Comparison of ENCODE assay signal across 8 cellular contexts in genomic region chr6:140921366-140922226, GRCh38.
DNase-seq lines count a peak whose midpoint lies in the region; ATAC-seq, FAIRE-seq and TF ChIP-seq lines count a peak whose summit lies in the region.

No MANE protein-coding gene starts in this region.

- no peak overlapping the region for H3K27ac Mint-ChIP-seq in activated naive CD4-positive, alpha-beta T cell treated with anti-CD3 and anti-CD28 coated beads, Interleukin-2, amount 50 U/mL, for 72 hours

- no peaks in the 10 kb centered on the region for H3K9me3 ChIP-seq in HepG2 (ENCODE audit: low read length)

- H2AFZ ChIP-seq in HepG2 (ENCODE audit: low read length) = no peak overlapping the region

- H4K20me1 ChIP-seq in HepG2 (ENCODE audit: insufficient read depth, low read length) = no peaks in the 10 kb centered on the region

- no peaks in the 10 kb centered on the region for H3K9me3 Mint-ChIP-seq in activated naive CD4-positive, alpha-beta T cell treated with anti-CD3 and anti-CD28 coated beads, Interleukin-2, amount 50 U/mL, for 72 hours

- CTCF ChIA-PET in HepG2 (lab: Yijun Ruan, JAX; ENCODE audit: low intra/inter-chr PET ratio, low total read pairs) = interaction anchor here (1.2 kb wide), 2 partner anchors 1040 to 1552 kb away, joined by 3 to 4 read pairs; no protein-coding TSS in a partner anchor

- peak; percentile 67 for TF ChIP-seq RAD21 in HepG2 (CRISPR knock-in tag; IDR thresholded peaks at IDR 0.05)

- no peaks in the 10 kb centered on the region for H3K4me1 ChIP-seq in HepG2 (ENCODE audit: insufficient read depth, low read length)

- peak; percentile 73 to 91 for ATAC-seq in activated naive CD4-positive, alpha-beta T cell treated with anti-CD3 and anti-CD28 coated beads, Interleukin-2, amount 50 U/mL, for 72 hours
- ATAC-seq in HG02981 (IDR thresholded peaks at IDR 0.05; ENCODE audit: unreplicated experiment) (peak; percentile 60), HepG2 (peak; percentile 97), HG02973 (IDR thresholded peaks at IDR 0.05; ENCODE audit: unreplicated experiment) (no peak), HG03196 (IDR thresholded peaks at IDR 0.05; ENCODE audit: unreplicated experiment) (no peak)

- intact Hi-C loops in HepG2 (cut with micrococcal nuclease; ENCODE audit: unreplicated experiment) = loop anchor here (1.0 to 10.0 kb wide), 5 partner anchors 429 to 1552 kb away; no protein-coding TSS in a partner anchor

- TF ChIP-seq EP300 in HepG2 (IDR thresholded peaks at IDR 0.05; ENCODE audit: low read depth in 2 of 2, low read length in 2 of 2) (no peak), HepG2 (CRISPR knock-in tag; IDR thresholded peaks at IDR 0.05; ENCODE audit: borderline replicate concordance) (no peak)

- BruUV-seq in HepG2 (replicated peaks; lab: Mats Ljungman, UMichigan) = no TSS peak

- no peaks in the 10 kb centered on the region for H3K27me3 ChIP-seq in HepG2 (ENCODE audit: control insufficient read depth in 1 of 2, insufficient read depth in 2 of 2, low read length in 2 of 2)

- in situ Hi-C loops in HepG2 (cut with HindIII; ENCODE audit: extremely low pct_ligation_motif_present, low pct_unique_long_range_greater_than_20kb) = loop anchor here (25.0 kb wide), 1 partner anchor 1559 kb away; the partner anchor contains the start of gene CITED2

- no peak overlapping the region for H3K4me2 ChIP-seq in HepG2 (ENCODE audit: low read depth, low read length)

- H3K79me2 ChIP-seq in HepG2 (ENCODE audit: insufficient read depth, low read length) = no peaks in the 10 kb centered on the region

- peak; percentile 65 for FAIRE-seq in HepG2 (lab: Jason Lieb, UNC)

- no peaks in the 10 kb centered on the region for H3K36me3 ChIP-seq in HepG2 (replicated peaks in 1 of 2; ENCODE audit: control insufficient read depth in 1 of 2, insufficient read depth in 2 of 2, low read length in 2 of 2)

- TF ChIP-seq POLR2A in HepG2 (IDR thresholded peaks at IDR 0.05; ENCODE audit: insufficient read depth in 1 of 2, low read depth in 2 of 2, low read length in 2 of 2) = no peak

- H3K27ac ChIP-seq in HepG2 (ENCODE audit: extremely low read length, insufficient read depth, low read length) = no peak overlapping the region

- no peak overlapping the region for H3K4me3 ChIP-seq in cardiac fibroblast (replicated peaks in 1 of 2; ENCODE audit: low read depth in 2 of 2, low read length in 2 of 2)
- H3K4me3 ChIP-seq in HepG2 (replicated peaks in 1 of 3; ENCODE audit: insufficient read depth in 1 of 3, low read depth in 2 of 3, low read length in 3 of 3) = no peak overlapping the region

- no peaks in the 10 kb centered on the region for H3K36me3 Mint-ChIP-seq in activated naive CD4-positive, alpha-beta T cell treated with anti-CD3 and anti-CD28 coated beads, Interleukin-2, amount 50 U/mL, for 72 hours

- POLR2A ChIA-PET in HepG2 (lab: Yijun Ruan, JAX) = interaction anchor here (0.7 to 1.0 kb wide), 2 partner anchors 24 to 1547 kb away, joined by 3 to 4 read pairs; partner anchors contain the start of gene CITED2

- no peak overlapping the region for H3K9ac ChIP-seq in HepG2 (ENCODE audit: insufficient read depth, low read depth, low read length)

- TF ChIP-seq CTCF in cardiac fibroblast (IDR thresholded peaks at IDR 0.05; ENCODE audit: low read depth, low read length) = peak; percentile 86
- peak; percentile 80 for TF ChIP-seq CTCF in HepG2 (CRISPR knock-in tag; IDR thresholded peaks at IDR 0.05)

- DNase-seq in activated naive CD4-positive, alpha-beta T cell treated with anti-CD3 and anti-CD28 coated beads, Interleukin-2, amount 50 U/mL, for 72 hours (ENCODE audit: low spot score in 2 of 2) = no peak
- DNase-seq in activated naive CD4-positive, alpha-beta T cell treated with anti-CD3 and anti-CD28 coated beads, Interleukin-2, amount 50 U/mL, for 16 hours = no peak
- DNase-seq in NCI-H748 treated with DMSO at 0.1 percent for 48 hours (lab: John Stamatoyannopoulos, UW) = peak; percentile 64
- peak; percentile 87 to 91 for DNase-seq in cardiac fibroblast (ENCODE audit: low read depth in 2 of 2)
- peak; percentile 61 for DNase-seq in HepG2 (ENCODE audit: low spot score)

- 20% methylated on average over 4 of the region's 4 CpGs for whole genome bisulfite sequencing in HepG2 (ENCODE audit: low lambda C conversion rate)

TF ChIP-seq in HepG2, 621 proteins besides CTCF, POLR2A, EP300 and RAD21:
- TF ChIP-seq STAG1 (CRISPR knock-in tag; IDR thresholded peaks at IDR 0.05) = peak; percentile 89
- TF ChIP-seq MIXL1 (CRISPR knock-in tag; IDR thresholded peaks at IDR 0.05) = peak; percentile 63
- no peak for TF ChIP-seq PHF5A (CRISPR knock-in tag; IDR thresholded peaks at IDR 0.05; ENCODE audit: low read depth, unreplicated experiment)
- no peak for TF ChIP-seq MAX (IDR thresholded peaks at IDR 0.05)
- peak; percentile 72 for TF ChIP-seq SMC3 (IDR thresholded peaks at IDR 0.05; ENCODE audit: low read length)
- TF ChIP-seq TEAD3 (CRISPR knock-in tag; optimal IDR thresholded peaks at IDR 0.05; ENCODE audit: borderline replicate concordance) = peak; percentile 50

Comparison
In these comparisons a context has a peak if more than half of its experiments do, and no peak if none do; other contexts are left out.
1. ATAC-seq: peak in activated naive CD4-positive, alpha-beta T cell treated with anti-CD3 and anti-CD28 coated beads, Interleukin-2, amount 50 U/mL, for 72 hours (2 of 2), HG02981 (single experiment) and HepG2 (single experiment); none in HG02973 (single experiment) and HG03196 (single experiment).
2. DNase-seq: peak in NCI-H748 treated with DMSO at 0.1 percent for 48 hours (single experiment), cardiac fibroblast (2 of 2) and HepG2 (single experiment); none in activated naive CD4-positive, alpha-beta T cell treated with anti-CD3 and anti-CD28 coated beads, Interleukin-2, amount 50 U/mL, for 72 hours (0 of 2) and activated naive CD4-positive, alpha-beta T cell treated with anti-CD3 and anti-CD28 coated beads, Interleukin-2, amount 50 U/mL, for 16 hours (single experiment).